ENCODE assay signal across 8 cellular contexts in genomic region chr9:7946458-7946857, GRCh38.
"Had no signal": no experiment of that assay in that cellular context is flagged by ENCODE, and none has a peak within 500 bp of the region (broad histone marks: within the 10 kb centered on the region; RNA-seq: fewer than 3 reads in every experiment).

No MANE protein-coding gene starts in this region.

- DNase-seq: H9, HCEC 1CT, IMR-90 had no signal

- ATAC-seq: GM23338, K562 had no signal

- H2AFZ ChIP-seq: GM23338 had no signal

- H3K4me3 ChIP-seq: GM23338, K562 had no signal

- FAIRE-seq: H1, H54, HTR-8/SVneo, K562 had no signal

- H3K4me2 ChIP-seq: GM23338 had no signal
